In genomic region chr10:71747808-71748523, GRCh38 we compare ENCODE assay signal across 9 cellular contexts. TPM values are rescaled to one million over a fixed set of nuclear protein-coding genes. Genes with fewer than 3 reads are reported as not detected.
DNase-seq lines count a peak whose midpoint lies in the region; ATAC-seq and TF ChIP-seq lines count a peak whose summit lies in the region.
"Had no signal": no experiment of that assay in that cellular context is flagged by ENCODE, and none has a peak within 500 bp of the region (broad histone marks: within the 10 kb centered on the region; RNA-seq: fewer than 3 reads in every experiment).

No MANE protein-coding gene starts in this region.

- CTCF ChIA-PET in CD8-positive, alpha-beta T cell (lab: Charles Lee) = interaction anchor here (1.2 to 7.3 kb wide), 7 partner anchors 10 to 40 kb away, joined by 3 to 84 read pairs (median 21); partner anchors contain the start of gene VSIR
- CTCF ChIA-PET in Caco-2 (lab: Charles Lee) = no interaction called here

- peak overlapping the region; percentile 57 for H3K27ac ChIP-seq in CD8-positive, alpha-beta T cell (ENCODE audit: low read depth, low read length)
- H3K27ac ChIP-seq in Karpas-422 (ENCODE audit: low read length) = no peak overlapping the region
- H3K27ac ChIP-seq in colonic mucosa = peak overlapping the region; percentile 68

- peaks cover 30% of the 10 kb centered on the region for H3K36me3 ChIP-seq in CD8-positive, alpha-beta T cell (ENCODE audit: insufficient read depth, low read length)
- H3K36me3 ChIP-seq in Karpas-422 (ENCODE audit: insufficient read depth, low read length) = no peaks in the 10 kb centered on the region
- no peaks in the 10 kb centered on the region for H3K36me3 ChIP-seq in colonic mucosa
- H3K36me3 ChIP-seq in Caco-2 (ENCODE audit: control insufficient read depth, insufficient read depth, low read length) = peaks cover 1% of the 10 kb centered on the region; the same call in 1 of the 2 replicates

- H3K4me1 ChIP-seq in CD8-positive, alpha-beta T cell (ENCODE audit: insufficient read depth, low read length) = peaks cover 100% of the 10 kb centered on the region
- peaks cover 58% of the 10 kb centered on the region for H3K4me1 ChIP-seq in Karpas-422 (ENCODE audit: low read length)
- peaks cover 42% of the 10 kb centered on the region for H3K4me1 ChIP-seq in colonic mucosa
- H3K4me1 ChIP-seq in Caco-2 = peaks cover 26% of the 10 kb centered on the region

- no peaks in the 10 kb centered on the region for H3K79me2 ChIP-seq in Karpas-422 (ENCODE audit: low read length)

- H4K20me1 ChIP-seq in Karpas-422 (ENCODE audit: insufficient read depth, low read depth, low read length) = no peaks in the 10 kb centered on the region; the same call in 1 of the 2 replicates

- H3K27me3 Mint-ChIP-seq in CD8-positive, alpha-beta T cell (ENCODE audit: low read depth) = no peaks in the 10 kb centered on the region
- H3K27me3 Mint-ChIP-seq in naive thymus-derived CD8-positive, alpha-beta T cell = no peaks in the 10 kb centered on the region
- H3K27me3 Mint-ChIP-seq in Caco-2 (ENCODE audit: insufficient read depth, unreplicated experiment) = no peaks in the 10 kb centered on the region

- DNase-seq in CD8-positive, alpha-beta T cell = no peak
- DNase-seq in Karpas-422 (peak; percentile 66), colonic mucosa (peak; percentile 62), NCI-H128 (lab: John Stamatoyannopoulos, UW; ENCODE audit: unreplicated experiment) (no peak), D341Med (ENCODE audit: low spot score) (no peak), Caco-2 (no peak)
- DNase-seq in naive thymus-derived CD8-positive, alpha-beta T cell = no peak
- DNase-seq: NCI-H1417 had no signal

- H3K27ac Mint-ChIP-seq in CD8-positive, alpha-beta T cell = peak overlapping the region; percentile 93
- H3K27ac Mint-ChIP-seq in naive thymus-derived CD8-positive, alpha-beta T cell = peak overlapping the region; percentile 95 to 100 (median 98)
- H3K27ac Mint-ChIP-seq in Caco-2 (ENCODE audit: unreplicated experiment) = no peak overlapping the region

- H3K9me3 ChIP-seq in CD8-positive, alpha-beta T cell (ENCODE audit: low read length) = no peaks in the 10 kb centered on the region
- peaks cover 3% of the 10 kb centered on the region; the same call in 1 of the 2 replicates for H3K9me3 ChIP-seq in Karpas-422 (ENCODE audit: low read length)
- no peaks in the 10 kb centered on the region for H3K9me3 ChIP-seq in colonic mucosa
- no peaks in the 10 kb centered on the region for H3K9me3 ChIP-seq in Caco-2

- no peak for TF ChIP-seq CTCF in CD8-positive, alpha-beta T cell (IDR thresholded peaks at IDR 0.05)
- TF ChIP-seq CTCF in colonic mucosa (IDR thresholded peaks at IDR 0.05) = no peak
- TF ChIP-seq CTCF in Caco-2 (IDR thresholded peaks at IDR 0.05; ENCODE audit: insufficient read depth in 1 of 2, low read depth in 1 of 2, low read length in 1 of 2, severe bottlenecking in 1 of 2, unreplicated experiment in 1 of 2) = no peak

- no peak for ATAC-seq in CD8-positive, alpha-beta T cell
- no peak for ATAC-seq in naive thymus-derived CD8-positive, alpha-beta T cell
- ATAC-seq in GM18858 (IDR thresholded peaks at IDR 0.05; ENCODE audit: unreplicated experiment) = no peak

- POLR2A ChIA-PET in CD8-positive, alpha-beta T cell (lab: Charles Lee) = interaction anchor here (0.7 to 12.4 kb wide), 15 partner anchors 8 to 103 kb away, joined by 3 to 300 read pairs (median 4); partner anchors contain the start of genes C10orf105, PSAP and VSIR
- POLR2A ChIA-PET in naive thymus-derived CD8-positive, alpha-beta T cell (lab: Charles Lee) = interaction anchor here (0.7 to 41.4 kb wide), 12 partner anchors 17 to 428 kb away, joined by 3 to 1679 read pairs (median 6); partner anchors contain the start of genes C10orf105, PSAP and VSIR
- POLR2A ChIA-PET in Caco-2 (lab: Charles Lee) = no interaction called here

- H3K36me3 Mint-ChIP-seq in CD8-positive, alpha-beta T cell = peaks cover 37% of the 10 kb centered on the region
- H3K36me3 Mint-ChIP-seq in naive thymus-derived CD8-positive, alpha-beta T cell = peaks cover 0 to 22% (median 14%) of the 10 kb centered on the region in 3 donors
- peaks cover 23% of the 10 kb centered on the region for H3K36me3 Mint-ChIP-seq in Caco-2 (ENCODE audit: insufficient read depth, unreplicated experiment)

- H3K9ac ChIP-seq in Karpas-422 (ENCODE audit: low read length) = no peak overlapping the region; the same call in 1 of the 2 replicates
- peak overlapping the region; percentile 44 to 84 for H3K9ac ChIP-seq in colonic mucosa (ENCODE audit: low read depth in 2 of 2, low read length in 2 of 2)

- intact Hi-C loops in CD8-positive, alpha-beta T cell (cut with DNase I, micrococcal nuclease) = loop anchor here (1.0 to 5.0 kb wide), 7 partner anchors 12 to 51 kb away; partner anchors contain the start of gene VSIR (in 1 of the 2)
- intact Hi-C loops in colonic mucosa (cut with DNase I) (no loop called here), Caco-2 (cut with micrococcal nuclease; ENCODE audit: unreplicated experiment) (no loop called here)

- no peak overlapping the region for H2AFZ ChIP-seq in Karpas-422 (ENCODE audit: low read length)

- H3K9me3 Mint-ChIP-seq in CD8-positive, alpha-beta T cell = no peaks in the 10 kb centered on the region
- no peaks in the 10 kb centered on the region for H3K9me3 Mint-ChIP-seq in naive thymus-derived CD8-positive, alpha-beta T cell
- H3K9me3 Mint-ChIP-seq in Caco-2 (ENCODE audit: unreplicated experiment) = no peaks in the 10 kb centered on the region

- BruUV-seq in Caco-2 (replicated peaks; lab: Mats Ljungman, UMichigan) = no TSS peak

- H3K4me3 Mint-ChIP-seq in CD8-positive, alpha-beta T cell = peak overlapping the region; percentile 74
- peak overlapping the region; percentile 33 to 95 (median 84) for H3K4me3 Mint-ChIP-seq in naive thymus-derived CD8-positive, alpha-beta T cell
- no peak overlapping the region for H3K4me3 Mint-ChIP-seq in Caco-2 (ENCODE audit: unreplicated experiment)

- peaks cover 96% of the 10 kb centered on the region for H3K4me1 Mint-ChIP-seq in CD8-positive, alpha-beta T cell (ENCODE audit: low read depth)
- H3K4me1 Mint-ChIP-seq in naive thymus-derived CD8-positive, alpha-beta T cell = peaks cover 56 to 100% (median 98%) of the 10 kb centered on the region in 4 donors
- peaks cover 21% of the 10 kb centered on the region for H3K4me1 Mint-ChIP-seq in Caco-2 (ENCODE audit: low read depth, unreplicated experiment)

- H3K9me2 ChIP-seq in Karpas-422 (replicated peaks; ENCODE audit: insufficient read depth, low read length) = no peaks in the 10 kb centered on the region

- H3K4me2 ChIP-seq in Karpas-422 (ENCODE audit: low read depth, low read length, poor library complexity, severe bottlenecking) = peak overlapping the region; percentile 1

- H3K27me3 ChIP-seq in CD8-positive, alpha-beta T cell (ENCODE audit: insufficient read depth, low read length) = no peaks in the 10 kb centered on the region
- H3K27me3 ChIP-seq in Karpas-422 (ENCODE audit: low read length) (no peaks in the 10 kb centered on the region), colonic mucosa (no peaks in the 10 kb centered on the region), Caco-2 (replicated peaks; ENCODE audit: control insufficient read depth, insufficient read depth, low read length) (no peaks in the 10 kb centered on the region)

- H3K4me3 ChIP-seq in CD8-positive, alpha-beta T cell (ENCODE audit: low read depth, low read length) = peak overlapping the region; percentile 27
- no peak overlapping the region for H3K4me3 ChIP-seq in Karpas-422 (ENCODE audit: low read length)
- no peak overlapping the region for H3K4me3 ChIP-seq in colonic mucosa
- H3K4me3 ChIP-seq in Caco-2 (ENCODE audit: low read depth, low read length) = no peak overlapping the region

RNA-seq across cellular contexts. Expression of gene VSIR, which starts 25.4 kb away (rescaled TPM):
- total RNA-seq in CD8-positive, alpha-beta T cell = 10 to 100 TPM; 57.3 to 61.7 TPM
- total RNA-seq in Karpas-422 (2014; rRNA removed; shearing (Covaris generic); ENCODE audit: low replicate concordance) = 0.07 and 1.8 TPM in 2 replicates
- 10 to 100 TPM; 41.2 to 42.8 TPM for total RNA-seq in colonic mucosa
- 100 to 1,000 TPM; 102 to 114 TPM for total RNA-seq in naive thymus-derived CD8-positive, alpha-beta T cell
- polyA plus RNA-seq in naive thymus-derived CD8-positive, alpha-beta T cell = 100 to 1,000 TPM; 211 to 343 (median 262) TPM
- 41.9 and 44.0 TPM in 2 replicates for total RNA-seq in Caco-2 (2022)

RNA-seq across cellular contexts. Expression of gene C10orf105, which starts 28.4 kb away (rescaled TPM):
- total RNA-seq in CD8-positive, alpha-beta T cell = under 1 TPM; 0.14 to 0.33 TPM
- not detected in 2 replicates for total RNA-seq in Karpas-422 (2014; rRNA removed; shearing (Covaris generic); ENCODE audit: low replicate concordance)
- total RNA-seq in colonic mucosa (under 1 TPM in 1 of 2 donors, not detected in 1; 0.07 TPM), Caco-2 (2022) (not detected in 2 replicates)
- total RNA-seq in naive thymus-derived CD8-positive, alpha-beta T cell = under 1 TPM; 0.21 to 0.25 TPM
- under 1 TPM in 1 of 3 donors, not detected in 2; 0.10 TPM for polyA plus RNA-seq in naive thymus-derived CD8-positive, alpha-beta T cell

Comparison
In these comparisons a context has a peak if more than half of its experiments do, and no peak if none do; other contexts are left out.
1. DNase-seq: peak in Karpas-422 (single experiment) and colonic mucosa (single experiment); none in CD8-positive, alpha-beta T cell (0 of 7), naive thymus-derived CD8-positive, alpha-beta T cell (0 of 10), NCI-H128 (single experiment), D341Med (single experiment) and Caco-2 (0 of 2).
2. RNA of gene VSIR, which starts 25.4 kb away (total RNA-seq): 102 to 114 TPM in naive thymus-derived CD8-positive, alpha-beta T cell, 57.3 to 61.7 TPM in CD8-positive, alpha-beta T cell, 41.9 to 44.0 TPM in Caco-2 and 41.2 to 42.8 TPM in colonic mucosa; 0.07 to 1.8 TPM in Karpas-422; every median in the first group is over 10 times any median in the second.
3. intact Hi-C loops: an anchor here in CD8-positive, alpha-beta T cell (1.0 to 5.0 kb wide); none called in colonic mucosa and Caco-2.